In genomic region chr1:206693592-206693991, GRCh38 we compare ENCODE assay signal across 12 cellular contexts. TPM values are rescaled to one million over a fixed set of nuclear protein-coding genes. Genes with fewer than 3 reads are reported as not detected.
A peak's percentile ranks its signal among the peaks of the same experiment; 100 is the strongest.
DNase-seq lines count a peak whose midpoint lies in the region; ATAC-seq, FAIRE-seq and TF ChIP-seq lines count a peak whose summit lies in the region.
"Had no signal": no experiment of that assay in that cellular context is flagged by ENCODE, and none has a peak within 500 bp of the region (broad histone marks: within the 10 kb centered on the region; RNA-seq: fewer than 3 reads in every experiment).

No MANE protein-coding gene starts in this region.

- ATAC-seq in left lung, result peak; percentile 22
- no peak for ATAC-seq in GM18870 (IDR thresholded peaks at IDR 0.05; ENCODE audit: unreplicated experiment)
- no peak for ATAC-seq in stimulated activated naive CD8-positive, alpha-beta T cell treated with anti-CD3 and anti-CD28 coated beads, Interleukin-15, amount 100 ng/mL, for 72 hours
- ATAC-seq: HCT116 had no signal

- peaks cover 0 to 10% of the 10 kb centered on the region in 2 donors for H3K36me3 ChIP-seq in left lung
- H3K36me3 ChIP-seq in stomach, result peaks cover 0 to 16% (median 7%) of the 10 kb centered on the region in 4 donors

- H3K9me3 Mint-ChIP-seq in HFFc6 (no peaks in the 10 kb centered on the region), type B pancreatic cell (peaks cover 3% of the 10 kb centered on the region)
- H3K9me3 Mint-ChIP-seq in stimulated activated naive CD8-positive, alpha-beta T cell treated with anti-CD3 and anti-CD28 coated beads, Interleukin-15, amount 100 ng/mL, for 72 hours, result no peaks in the 10 kb centered on the region
- H3K9me3 Mint-ChIP-seq: stimulated activated naive CD8-positive, alpha-beta T cell treated with anti-CD3 and anti-CD28 coated beads, Interleukin-15, Interleukin-2, amounts not matched to agents 100 ng/mL and 50 ng/mL, for 24 hours had no signal

- intact Hi-C loops in left lung (cut with DNase I), result no loop called here
- intact Hi-C loops in stomach (cut with DNase I; ENCODE audit: low total_unique reads), result no loop called here

- H3K27ac Mint-ChIP-seq in HFFc6 (peak overlapping the region; percentile 91), type B pancreatic cell (no peak overlapping the region)
- peak overlapping the region in 1 of 2 donors; percentile 20 for H3K27ac Mint-ChIP-seq in stimulated activated naive CD8-positive, alpha-beta T cell treated with anti-CD3 and anti-CD28 coated beads, Interleukin-15, amount 100 ng/mL, for 72 hours

- H3K4me1 Mint-ChIP-seq in HFFc6 (ENCODE audit: low read depth), result peaks cover 85% of the 10 kb centered on the region
- H3K4me1 Mint-ChIP-seq in stimulated activated naive CD8-positive, alpha-beta T cell treated with anti-CD3 and anti-CD28 coated beads, Interleukin-15, amount 100 ng/mL, for 72 hours, result peaks cover 88% of the 10 kb centered on the region
- H3K4me1 Mint-ChIP-seq in type B pancreatic cell (ENCODE audit: unreplicated experiment), result peaks cover 66% of the 10 kb centered on the region

- FAIRE-seq in urothelium cell line (lab: Jason Lieb, UNC), result no peak

- H3K4me1 ChIP-seq in left lung (peaks cover 41 to 99% of the 10 kb centered on the region in 2 donors), stomach (peaks cover 78 to 100% (median 92%) of the 10 kb centered on the region in 4 donors)

- DNase-seq in HFFc6 (peak; percentile 54), left lung (no peak), stomach (no peak), urothelium cell line (ENCODE audit: low spot score) (no peak), type B pancreatic cell (ENCODE audit: extremely low spot score, unreplicated experiment) (no peak)
- no peak for DNase-seq in stimulated activated naive CD8-positive, alpha-beta T cell treated with anti-CD3 and anti-CD28 coated beads, Interleukin-15, amount 100 ng/mL, for 72 hours
- DNase-seq: NCI-H2171 had no signal

- H3K36me3 Mint-ChIP-seq in HFFc6 (ENCODE audit: low read depth) (peaks cover 11% of the 10 kb centered on the region; the same call in 1 of the 2 replicates), type B pancreatic cell (peaks cover 10% of the 10 kb centered on the region)

- H3K4me3 ChIP-seq in left lung, result no peak overlapping the region
- peak overlapping the region in 1 of 4 donors; percentile 18 for H3K4me3 ChIP-seq in stomach
- H3K4me3 ChIP-seq: SK-N-MC had no signal

- no peak for TF ChIP-seq EP300 in stomach (IDR thresholded peaks at IDR 0.05)

- TF ChIP-seq CTCF in HFFc6 (IDR thresholded peaks at IDR 0.05), result no peak
- TF ChIP-seq CTCF in left lung (IDR thresholded peaks at IDR 0.05), result no peak
- TF ChIP-seq CTCF in stomach (IDR thresholded peaks at IDR 0.05), result no peak
- TF ChIP-seq CTCF in type B pancreatic cell (conservative IDR thresholded peaks at IDR 0.05), result no peak

- peak overlapping the region; percentile 73 for H3K4me3 Mint-ChIP-seq in HFFc6
- H3K4me3 Mint-ChIP-seq in stimulated activated naive CD8-positive, alpha-beta T cell treated with anti-CD3 and anti-CD28 coated beads, Interleukin-15, amount 100 ng/mL, for 72 hours, result no peak overlapping the region
- no peak overlapping the region for H3K4me3 Mint-ChIP-seq in type B pancreatic cell
- H3K4me3 Mint-ChIP-seq: stimulated activated naive CD8-positive, alpha-beta T cell treated with anti-CD3 and anti-CD28 coated beads, Interleukin-15, Interleukin-2, amounts not matched to agents 100 ng/mL and 50 ng/mL, for 24 hours had no signal

- 51 to 79% (median 69%) methylated on average over 7 of the region's 7 CpGs for WGBS in stomach, 5 donors

- peak overlapping the region; percentile 65 for H3K27ac ChIP-seq in cingulate gyrus (ENCODE audit: low read depth, low read length)
- peak overlapping the region; percentile 8 to 20 for H3K27ac ChIP-seq in left lung
- H3K27ac ChIP-seq in stomach, result peak overlapping the region; percentile 9 to 100 (median 68)
- H3K27ac ChIP-seq: SK-N-MC had no signal

- H3K9me3 ChIP-seq in left lung (no peaks in the 10 kb centered on the region), stomach (no peaks in the 10 kb centered on the region)

- no peak for TF ChIP-seq POLR2A in stomach (IDR thresholded peaks at IDR 0.05)

- H3K27me3 Mint-ChIP-seq in HFFc6 (ENCODE audit: insufficient read depth), result peaks cover 2% of the 10 kb centered on the region; the same call in 1 of the 2 replicates
- no peaks in the 10 kb centered on the region for H3K27me3 Mint-ChIP-seq in stimulated activated naive CD8-positive, alpha-beta T cell treated with anti-CD3 and anti-CD28 coated beads, Interleukin-15, amount 100 ng/mL, for 72 hours
- H3K27me3 Mint-ChIP-seq in type B pancreatic cell, result no peaks in the 10 kb centered on the region
- H3K27me3 Mint-ChIP-seq: stimulated activated naive CD8-positive, alpha-beta T cell treated with anti-CD3 and anti-CD28 coated beads, Interleukin-15, Interleukin-2, amounts not matched to agents 100 ng/mL and 50 ng/mL, for 24 hours had no signal

- H3K27me3 ChIP-seq in left lung (no peaks in the 10 kb centered on the region), stomach (no peaks in the 10 kb centered on the region)

RNA-seq across cellular contexts. Expression of gene MAPKAPK2, which starts 8.9 kb away (rescaled TPM):
- total RNA-seq in HFFc6 (2021; fragmentation: NEBNext Ultra II Directional; extraction: Animal tissue kit (Norgen Biotek cat#: 25700)), result 10 to 100 TPM; 80.0 to 89.1 (median 86.0) TPM
- 100 to 1,000 TPM in 1 of 2 donors, 10 to 100 TPM in 1; 92.2 to 113 TPM for total RNA-seq in left lung
- total RNA-seq in stomach, result 10 to 100 TPM; 22.6 to 78.0 (median 43.9) TPM
- 10 to 100 TPM; 30.1 to 60.8 (median 55.4) TPM for polyA plus RNA-seq in stomach
- 62.3 and 63.1 TPM in 2 replicates for total RNA-seq in type B pancreatic cell (ENCODE audit: low replicate concordance)

RNA-seq across cellular contexts. Expression of gene DYRK3, which starts 58.3 kb away (rescaled TPM):
- total RNA-seq in HFFc6 (2021; fragmentation: NEBNext Ultra II Directional; extraction: Animal tissue kit (Norgen Biotek cat#: 25700)), result 10 to 100 TPM; 24.2 to 27.4 (median 26.9) TPM
- 10 to 100 TPM; 11.5 to 11.8 TPM for total RNA-seq in left lung
- 10 to 100 TPM in 1 of 5 donors, 1 to 10 TPM in 3, not detected in 1; 1.2 to 21.9 (median 4.7) TPM for total RNA-seq in stomach
- polyA plus RNA-seq in stomach, result 1 to 10 TPM; 1.5 to 3.2 (median 2.1) TPM
- total RNA-seq in type B pancreatic cell (ENCODE audit: low replicate concordance), result 1.0 and 7.2 TPM in 2 replicates

Comparison
In these comparisons a context has a peak if more than half of its experiments do, and no peak if none do; other contexts are left out.
1. H3K27ac ChIP-seq: peak in every context shown above with its lines; median percentile 68 in stomach; 65 in cingulate gyrus; 14 in left lung.